In the genomic region with DNA sequence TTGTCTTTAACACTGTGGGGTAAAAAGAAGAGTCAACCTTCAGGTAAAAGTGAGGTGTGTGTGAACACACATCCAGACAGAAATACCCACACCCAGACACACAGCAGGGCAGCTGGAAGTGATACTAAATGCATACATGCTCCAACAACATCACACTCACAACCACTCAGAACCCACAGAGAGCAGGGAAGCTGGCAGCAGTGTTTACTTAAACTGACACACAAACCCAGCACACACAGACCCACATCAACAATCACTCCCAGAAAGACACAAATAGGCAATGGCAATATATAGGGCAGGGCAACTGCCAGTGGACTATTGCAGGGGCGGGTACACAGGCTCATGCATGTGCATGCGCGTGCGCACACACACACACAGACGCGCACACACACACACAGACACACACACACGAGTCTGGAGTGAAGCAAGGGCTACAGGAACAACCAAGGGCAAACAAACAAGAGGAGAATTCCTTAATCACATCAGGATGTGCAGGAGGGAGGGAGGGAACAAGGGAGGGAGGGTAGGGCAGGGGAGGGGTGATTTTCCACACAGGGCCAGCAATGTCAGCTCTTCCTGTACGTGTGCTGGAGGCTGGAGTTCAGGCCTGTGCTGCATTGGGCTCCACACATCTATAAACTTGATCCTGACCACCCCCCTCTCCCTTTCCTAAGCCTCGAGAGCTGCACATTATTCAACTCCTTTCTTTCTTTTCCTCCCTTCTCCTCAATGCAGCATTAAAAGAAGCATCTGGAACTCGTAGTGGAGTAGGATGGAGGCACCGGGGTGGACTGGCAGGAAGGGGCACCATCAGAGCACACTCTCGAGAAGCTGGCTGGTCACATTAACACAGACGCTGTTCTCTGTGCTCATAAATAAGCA, we compare ENCODE assay signal across 10 cellular contexts. TPM values are rescaled to one million over a fixed set of nuclear protein-coding genes. Genes with fewer than 3 reads are reported as not detected.
DNase-seq lines count a peak whose midpoint lies in the region; ATAC-seq and TF ChIP-seq lines count a peak whose summit lies in the region.
"Had no signal": no experiment of that assay in that cellular context is flagged by ENCODE, and none has a peak within 500 bp of the region (broad histone marks: within the 10 kb centered on the region; RNA-seq: fewer than 3 reads in every experiment).

No MANE protein-coding gene starts in this region.

- no peaks in the 10 kb centered on the region for H3K9me3 ChIP-seq in heart left ventricle
- no peaks in the 10 kb centered on the region for H3K9me3 ChIP-seq in sigmoid colon
- H3K9me3 ChIP-seq in OCI-LY7 (ENCODE audit: low read length), result no peaks in the 10 kb centered on the region

- no peak overlapping the region for H3K4me3 ChIP-seq in heart left ventricle
- H3K4me3 ChIP-seq in sigmoid colon, result no peak overlapping the region
- H3K4me3 ChIP-seq in OCI-LY7 (ENCODE audit: low read depth, low read length, poor library complexity, severe bottlenecking), result no peak overlapping the region

- no TSS peak for BruUV-seq in OCI-LY7 (replicated peaks; lab: Mats Ljungman, UMichigan)

- H3K9me3 Mint-ChIP-seq in activated T-helper 1 cell treated with anti-CD3 and anti-CD28 coated beads, Interleukin-12 subunit alpha, Interleukin-12 subunit beta, Interleukin-2, Interleukin-4 antibody, amounts not matched to agents 30 ng/mL and 10 ng/mL and 1 ng/mL, durations not matched to agents 14 hours and 24 hours and 36 hours, result no peaks in the 10 kb centered on the region

- H3K27me3 ChIP-seq in heart left ventricle (no peaks in the 10 kb centered on the region), sigmoid colon (no peaks in the 10 kb centered on the region)

- TF ChIP-seq POLR2A in heart left ventricle (IDR thresholded peaks at IDR 0.05), result no peak
- TF ChIP-seq POLR2A in sigmoid colon (IDR thresholded peaks at IDR 0.05), result no peak

- TF ChIP-seq EP300 in sigmoid colon (IDR thresholded peaks at IDR 0.05), result no peak

- H3K36me3 ChIP-seq in heart left ventricle, result peaks cover 0 to 24% (median 20%) of the 10 kb centered on the region in 9 donors
- H3K36me3 ChIP-seq in sigmoid colon, result peaks cover 8 to 21% (median 11%) of the 10 kb centered on the region in 4 donors
- peaks cover 8% of the 10 kb centered on the region; the same call in 1 of the 2 replicates for H3K36me3 ChIP-seq in OCI-LY7 (ENCODE audit: insufficient read depth, low read length)

- in situ Hi-C loops in G401 (cut with HindIII; ENCODE audit: low sequenced_read_pairs), result no loop called here

- no peaks in the 10 kb centered on the region for H3K79me2 ChIP-seq in OCI-LY7 (ENCODE audit: insufficient read depth, low read depth, low read length)

- intact Hi-C loops in activated T-helper 1 cell treated with anti-CD3 and anti-CD28 coated beads, Interleukin-12 subunit alpha, Interleukin-12 subunit beta, Interleukin-2, Interleukin-4 antibody, amounts not matched to agents 30 ng/mL and 10 ng/mL and 1 ng/mL, durations not matched to agents 14 hours and 24 hours and 36 hours (cut with micrococcal nuclease), result loop anchor here (5.0 kb wide), 2 partner anchors 33 to 72 kb away; no protein-coding TSS in a partner anchor
- intact Hi-C loops in heart left ventricle (cut with DNase I), result loop anchor here in 3 of 10 donors (2.0 to 5.0 kb wide), 4 partner anchors 16 to 92 kb away; no protein-coding TSS in a partner anchor
- intact Hi-C loops in sigmoid colon (cut with DNase I), result no loop called here
- intact Hi-C loops in OCI-LY7 (cut with micrococcal nuclease; ENCODE audit: unreplicated experiment), result no loop called here
- intact Hi-C loops in head of caudate nucleus (cut with DNase I), result no loop called here

- H3K4me2 ChIP-seq in OCI-LY7 (ENCODE audit: low read length), result no peak overlapping the region

- H3K4me3 Mint-ChIP-seq in activated T-helper 1 cell treated with anti-CD3 and anti-CD28 coated beads, Interleukin-12 subunit alpha, Interleukin-12 subunit beta, Interleukin-2, Interleukin-4 antibody, amounts not matched to agents 30 ng/mL and 10 ng/mL and 1 ng/mL, durations not matched to agents 14 hours and 24 hours and 36 hours, result no peak overlapping the region
- H3K4me3 Mint-ChIP-seq: activated naive CD8-positive, alpha-beta T cell had no signal

- H3K4me1 Mint-ChIP-seq in activated T-helper 1 cell treated with anti-CD3 and anti-CD28 coated beads, Interleukin-12 subunit alpha, Interleukin-12 subunit beta, Interleukin-2, Interleukin-4 antibody, amounts not matched to agents 30 ng/mL and 10 ng/mL and 1 ng/mL, durations not matched to agents 14 hours and 24 hours and 36 hours (ENCODE audit: low read depth), result peaks cover 87% of the 10 kb centered on the region

- H4K20me1 ChIP-seq in OCI-LY7 (ENCODE audit: insufficient read depth, low read length), result no peaks in the 10 kb centered on the region

- DNase-seq in GM04503 (ENCODE audit: low read depth) (peak; percentile 74), heart left ventricle (peak in 2 of 5 donors; percentile 54 to 84), sigmoid colon (peak; percentile 87), amniotic stem cell (lab: John Stamatoyannopoulos, UW) (no peak), OCI-LY7 (ENCODE audit: low spot score) (no peak), G401 (ENCODE audit: low spot score) (no peak), head of caudate nucleus (no peak)
- no peak for DNase-seq in activated T-helper 1 cell treated with anti-CD3 and anti-CD28 coated beads, Interleukin-12 subunit alpha, Interleukin-12 subunit beta, Interleukin-2, Interleukin-4 antibody, amounts not matched to agents 30 ng/mL and 10 ng/mL and 1 ng/mL, durations not matched to agents 14 hours and 24 hours and 36 hours (ENCODE audit: low spot score)
- DNase-seq: NCI-H1694 had no signal

- 37 to 51% (median 43%) methylated on average over 13 of the region's 13 CpGs for WGBS in heart left ventricle, 4 donors
- 21 to 56% methylated on average over 13 of the region's 13 CpGs for WGBS in sigmoid colon, 2 donors

- TF ChIP-seq CTCF in heart left ventricle (IDR thresholded peaks at IDR 0.05) (no peak), sigmoid colon (IDR thresholded peaks at IDR 0.05) (no peak), OCI-LY7 (conservative IDR thresholded peaks at IDR 0.05; ENCODE audit: low read length) (no peak)

- H3K4me1 ChIP-seq in heart left ventricle (peaks cover 22 to 88% (median 77%) of the 10 kb centered on the region in 12 donors), sigmoid colon (peaks cover 0 to 70% (median 59%) of the 10 kb centered on the region in 4 donors), OCI-LY7 (ENCODE audit: insufficient read depth, low read length, poor library complexity, severe bottlenecking) (peaks cover 41% of the 10 kb centered on the region)

- H2AFZ ChIP-seq in OCI-LY7 (ENCODE audit: low read length), result no peak overlapping the region

- H3K27ac Mint-ChIP-seq in activated T-helper 1 cell treated with anti-CD3 and anti-CD28 coated beads, Interleukin-12 subunit alpha, Interleukin-12 subunit beta, Interleukin-2, Interleukin-4 antibody, amounts not matched to agents 30 ng/mL and 10 ng/mL and 1 ng/mL, durations not matched to agents 14 hours and 24 hours and 36 hours, result peak overlapping the region; percentile 65

- H3K9me2 ChIP-seq in OCI-LY7 (ENCODE audit: insufficient read depth, low read length), result no peaks in the 10 kb centered on the region

- H3K27me3 Mint-ChIP-seq in activated T-helper 1 cell treated with anti-CD3 and anti-CD28 coated beads, Interleukin-12 subunit alpha, Interleukin-12 subunit beta, Interleukin-2, Interleukin-4 antibody, amounts not matched to agents 30 ng/mL and 10 ng/mL and 1 ng/mL, durations not matched to agents 14 hours and 24 hours and 36 hours (ENCODE audit: insufficient read depth), result peaks cover 1% of the 10 kb centered on the region
- H3K27me3 Mint-ChIP-seq: activated naive CD8-positive, alpha-beta T cell had no signal

- POLR2A ChIA-PET in OCI-LY7 (lab: Charles Lee), result interaction anchor here (1.3 kb wide), 1 partner anchor 13 kb away, joined by 3 read pairs; no protein-coding TSS in a partner anchor

- peak; percentile 35 to 57 (median 44) for ATAC-seq in heart left ventricle

- CTCF ChIA-PET in OCI-LY7 (lab: Charles Lee; ENCODE audit: unreplicated experiment), result no interaction called here

- H3K27ac ChIP-seq in heart left ventricle, result peak overlapping the region; percentile 74 to 95 (median 90)
- H3K27ac ChIP-seq in sigmoid colon, result peak overlapping the region; percentile 66 to 86 (median 82)
- H3K27ac ChIP-seq in OCI-LY7 (ENCODE audit: low read depth, low read length, poor library complexity, severe bottlenecking), result no peak overlapping the region

- peaks cover 24% of the 10 kb centered on the region for H3K36me3 Mint-ChIP-seq in activated T-helper 1 cell treated with anti-CD3 and anti-CD28 coated beads, Interleukin-12 subunit alpha, Interleukin-12 subunit beta, Interleukin-2, Interleukin-4 antibody, amounts not matched to agents 30 ng/mL and 10 ng/mL and 1 ng/mL, durations not matched to agents 14 hours and 24 hours and 36 hours (ENCODE audit: low read depth)

RNA-seq across cellular contexts. Expression of gene HIC1, which starts 30.1 kb away (rescaled TPM):
- total RNA-seq in activated T-helper 1 cell treated with anti-CD3 and anti-CD28 coated beads, Interleukin-12 subunit alpha, Interleukin-12 subunit beta, Interleukin-2, Interleukin-4 antibody, amounts not matched to agents 30 ng/mL and 10 ng/mL and 1 ng/mL, durations not matched to agents 14 hours and 24 hours and 36 hours, result 45.6 and 47.0 TPM in 2 replicates
- total RNA-seq in heart left ventricle (10 to 100 TPM in 7 of 9 donors, 1 to 10 TPM in 2; 8.9 to 29.6 (median 16.7) TPM), sigmoid colon (10 to 100 TPM; 10.4 to 44.9 (median 24.8) TPM), OCI-LY7 (2022) (0.32 TPM in 1 of 2 replicates, not detected in the other)
- polyA plus RNA-seq in heart left ventricle (10 to 100 TPM in 1 of 2 donors, 1 to 10 TPM in 1; 8.3 to 11.7 TPM), sigmoid colon (1 to 10 TPM; 1.6 to 5.4 (median 5.1) TPM)
- total RNA-seq in OCI-LY7 (2014; rRNA removed; shearing (Covaris generic)), result 0.19 TPM in 1 of 2 replicates, not detected in the other
- 20.2 and 37.8 TPM in 2 replicates for total RNA-seq in G401 (2014; rRNA removed; shearing (Covaris generic))

RNA-seq across cellular contexts. Expression of gene OVCA2, which starts 43.2 kb away (rescaled TPM):
- 43.9 and 44.0 TPM in 2 replicates for total RNA-seq in activated T-helper 1 cell treated with anti-CD3 and anti-CD28 coated beads, Interleukin-12 subunit alpha, Interleukin-12 subunit beta, Interleukin-2, Interleukin-4 antibody, amounts not matched to agents 30 ng/mL and 10 ng/mL and 1 ng/mL, durations not matched to agents 14 hours and 24 hours and 36 hours
- total RNA-seq in heart left ventricle, result 10 to 100 TPM; 16.0 to 30.2 (median 20.0) TPM
- 10 to 100 TPM; 26.6 to 52.4 TPM for polyA plus RNA-seq in heart left ventricle
- total RNA-seq in sigmoid colon, result 10 to 100 TPM; 26.3 to 43.0 (median 32.9) TPM
- polyA plus RNA-seq in sigmoid colon, result 10 to 100 TPM; 61.3 to 66.8 (median 63.3) TPM
- 18.8 and 24.0 TPM in 2 replicates for total RNA-seq in OCI-LY7 (2014; rRNA removed; shearing (Covaris generic))
- 18.2 and 21.9 TPM in 2 replicates for total RNA-seq in OCI-LY7 (2022)
- total RNA-seq in G401 (2014; rRNA removed; shearing (Covaris generic)), result 48.0 and 63.1 TPM in 2 replicates

RNA-seq across cellular contexts. Expression of gene DPH1, which starts 55.1 kb away (rescaled TPM):
- total RNA-seq in activated T-helper 1 cell treated with anti-CD3 and anti-CD28 coated beads, Interleukin-12 subunit alpha, Interleukin-12 subunit beta, Interleukin-2, Interleukin-4 antibody, amounts not matched to agents 30 ng/mL and 10 ng/mL and 1 ng/mL, durations not matched to agents 14 hours and 24 hours and 36 hours, result 49.4 and 61.3 TPM in 2 replicates
- total RNA-seq in heart left ventricle (10 to 100 TPM; 14.0 to 38.1 (median 27.6) TPM), sigmoid colon (10 to 100 TPM; 27.6 to 60.1 (median 38.8) TPM), OCI-LY7 (2022) (35.1 and 42.6 TPM in 2 replicates)
- polyA plus RNA-seq in heart left ventricle (10 to 100 TPM; 18.8 to 23.4 TPM), sigmoid colon (10 to 100 TPM in 2 of 3 donors, 1 to 10 TPM in 1; 7.2 to 26.6 (median 12.0) TPM)
- 26.5 and 30.4 TPM in 2 replicates for total RNA-seq in OCI-LY7 (2014; rRNA removed; shearing (Covaris generic))
- 48.8 and 56.7 TPM in 2 replicates for total RNA-seq in G401 (2014; rRNA removed; shearing (Covaris generic))

RNA-seq across cellular contexts. Expression of gene RTN4RL1, which starts 59.9 kb away (rescaled TPM):
- total RNA-seq in activated T-helper 1 cell treated with anti-CD3 and anti-CD28 coated beads, Interleukin-12 subunit alpha, Interleukin-12 subunit beta, Interleukin-2, Interleukin-4 antibody, amounts not matched to agents 30 ng/mL and 10 ng/mL and 1 ng/mL, durations not matched to agents 14 hours and 24 hours and 36 hours, result 1.0 TPM in 2 replicates
- total RNA-seq in heart left ventricle, result 1 to 10 TPM; 1.7 to 4.2 (median 2.7) TPM
- 1 to 10 TPM; 2.2 to 4.9 TPM for polyA plus RNA-seq in heart left ventricle
- under 1 TPM; 0.16 to 0.71 (median 0.48) TPM for total RNA-seq in sigmoid colon
- under 1 TPM in 2 of 3 donors, not detected in 1; under 0.01 to 0.69 TPM for polyA plus RNA-seq in sigmoid colon
- total RNA-seq in OCI-LY7 (2014; rRNA removed; shearing (Covaris generic)), result not detected in 2 replicates
- not detected in 2 replicates for total RNA-seq in OCI-LY7 (2022)
- total RNA-seq in G401 (2014; rRNA removed; shearing (Covaris generic)), result 65.0 and 65.6 TPM in 2 replicates

Comparison
In these comparisons a context has a peak if more than half of its experiments do, and no peak if none do; other contexts are left out.
1. DNase-seq: peak in GM04503 (single experiment) and sigmoid colon (single experiment); none in activated T-helper 1 cell treated with anti-CD3 and anti-CD28 coated beads, Interleukin-12 subunit alpha, Interleukin-12 subunit beta, Interleukin-2, Interleukin-4 antibody, amounts not matched to agents 30 ng/mL and 10 ng/mL and 1 ng/mL, durations not matched to agents 14 hours and 24 hours and 36 hours (single experiment), amniotic stem cell (single experiment), OCI-LY7 (single experiment), G401 (single experiment) and head of caudate nucleus (0 of 42).
2. RNA of gene HIC1, which starts 30.1 kb away (total RNA-seq): 45.6 to 47.0 TPM in activated T-helper 1 cell treated with anti-CD3 and anti-CD28 coated beads, Interleukin-12 subunit alpha, Interleukin-12 subunit beta, Interleukin-2, Interleukin-4 antibody, amounts not matched to agents 30 ng/mL and 10 ng/mL and 1 ng/mL, durations not matched to agents 14 hours and 24 hours and 36 hours, 20.2 to 37.8 TPM in G401, 10.4 to 44.9 TPM in sigmoid colon and 8.9 to 29.6 TPM in heart left ventricle; 0.19 to 0.32 TPM in OCI-LY7; every median in the first group is over 4 times any median in the second.